ENCODE assay signal across 36 cellular contexts in the genomic region with DNA sequence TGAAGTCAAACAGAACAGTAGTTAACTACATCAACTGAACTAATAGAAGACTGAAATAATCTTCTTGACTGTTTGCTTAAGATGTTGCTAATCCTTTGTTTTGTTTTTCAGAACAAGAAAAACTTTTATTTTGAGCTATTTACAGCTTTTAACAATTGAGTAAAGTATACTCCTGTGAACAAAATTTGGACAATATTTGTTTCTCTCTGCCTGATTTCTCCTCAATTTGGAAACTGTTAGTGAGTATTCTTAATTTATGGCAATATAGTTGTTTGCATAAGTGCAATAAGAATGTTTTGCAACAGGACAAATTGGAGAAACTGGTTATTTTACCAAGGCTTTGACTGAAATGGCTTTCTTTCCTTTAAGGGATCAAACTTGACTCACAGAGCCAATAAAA. TPM values are rescaled to one million over a fixed set of nuclear protein-coding genes. Genes with fewer than 3 reads are reported as not detected.
"Had no signal": no experiment of that assay in that cellular context is flagged by ENCODE, and none has a peak within 500 bp of the region (broad histone marks: within the 10 kb centered on the region; RNA-seq: fewer than 3 reads in every experiment).

No MANE protein-coding gene starts in this region.

- H3K4me1 ChIP-seq: breast epithelium had no signal

- DNase-seq: activated B cell treated with CpG ODN at 0.5 μM for 24 hours; activated CD4-positive, alpha-beta memory T cell treated with anti-CD3 and anti-CD28 coated beads for 36 hours; activated CD4-positive, alpha-beta T cell treated with anti-CD3 and anti-CD28 coated beads for 4 hours; activated CD4-positive, alpha-beta T cell treated with anti-CD3 and anti-CD28 coated beads, Interleukin-2, amount 10 ng/mL, durations not matched to agents 24 days and 14 days; activated CD4-positive, alpha-beta T cell treated with anti-CD3 and anti-CD28 coated beads, Interleukin-2, amount 50 U/mL, for 1 hour; activated CD4-positive, alpha-beta T cell treated with anti-CD3 and anti-CD28 coated beads, Interleukin-2, amount 50 U/mL, for 4 hours; activated CD4-positive, CD25-positive, alpha-beta regulatory T cell treated with anti-CD3 and anti-CD28 coated beads, Interleukin-2, amount 50 U/mL, for 72 hours; activated CD8-positive, alpha-beta memory T cell treated with anti-CD3 and anti-CD28 coated beads for 24 hours; activated CD8-positive, alpha-beta memory T cell treated with anti-CD3 and anti-CD28 coated beads, Interleukin-2, amount 10 ng/mL, durations not matched to agents 7 days and 5 days; activated CD8-positive, alpha-beta memory T cell treated with anti-CD3 and anti-CD28 coated beads, Interleukin-2, amount 50 U/mL, for 48 hours; activated CD8-positive, alpha-beta T cell treated with anti-CD3 and anti-CD28 coated beads for 36 hours; activated effector memory CD4-positive, alpha-beta T cell treated with Interleukin-2 at 50 U/mL for 16 hours; activated gamma-delta T cell; activated naive CD4-positive, alpha-beta T cell treated with anti-CD3 and anti-CD28 coated beads, Interleukin-2, amount 10 ng/mL, durations not matched to agents 7 days and 5 days; activated naive CD4-positive, alpha-beta T cell treated with Interleukin-2 at 50 U/mL for 16 hours; activated naive CD8-positive, alpha-beta T cell treated with anti-CD3 and anti-CD28 coated beads, Interleukin-2, amount 10 ng/mL, durations not matched to agents 7 days and 5 days; activated naive CD8-positive, alpha-beta T cell treated with anti-CD3 and anti-CD28 coated beads, Interleukin-2, amount 50 U/mL, for 24 hours; activated T-cell treated with anti-CD3 and anti-CD28 coated beads, Interleukin-2, amount 50 U/mL, for 24 hours; activated T-cell treated with anti-CD3 and anti-CD28 coated beads, Interleukin-2, amount 50 U/mL, for 48 hours; amniotic stem cell; aorta; body of pancreas; brain microvascular endothelial cell; central memory CD4-positive, alpha-beta T cell; T-cell; T-helper 17 cell; T-helper 9 cell had no signal

- H3K36me3 Mint-ChIP-seq: activated CD4-positive, alpha-beta memory T cell treated with anti-CD3 and anti-CD28 coated beads for 36 hours; activated naive CD4-positive, alpha-beta T cell treated with anti-CD3 and anti-CD28 coated beads, Interleukin-2, amount 10 ng/mL, durations not matched to agents 7 days and 5 days; activated naive CD4-positive, alpha-beta T cell treated with anti-CD3 and anti-CD28 coated beads, Interleukin-2, amount 50 U/mL, for 24 hours; T-cell had no signal

- H3K36me3 ChIP-seq: brain microvascular endothelial cell, breast epithelium had no signal

- H3K4me3 ChIP-seq: body of pancreas, breast epithelium had no signal

- H3K4me1 Mint-ChIP-seq: activated B cell treated with CpG ODN at 0.5 μM for 24 hours; activated CD4-positive, alpha-beta T cell treated with anti-CD3 and anti-CD28 coated beads, Interleukin-2, amount 10 ng/mL, durations not matched to agents 24 days and 14 days; activated CD8-positive, alpha-beta memory T cell treated with anti-CD3 and anti-CD28 coated beads, Interleukin-2, amount 10 ng/mL, durations not matched to agents 7 days and 5 days; activated naive CD4-positive, alpha-beta T cell treated with anti-CD3 and anti-CD28 coated beads, Interleukin-2, amount 10 ng/mL, durations not matched to agents 7 days and 5 days; activated naive CD4-positive, alpha-beta T cell treated with anti-CD3 and anti-CD28 coated beads, Interleukin-2, amount 50 U/mL, for 24 hours; activated naive CD8-positive, alpha-beta T cell treated with anti-CD3 and anti-CD28 coated beads, Interleukin-2, amount 10 ng/mL, durations not matched to agents 7 days and 5 days; activated naive CD8-positive, alpha-beta T cell treated with anti-CD3 and anti-CD28 coated beads, Interleukin-2, amount 50 U/mL, for 24 hours; T-cell; T-helper 17 cell had no signal

- H3K27me3 Mint-ChIP-seq: activated CD8-positive, alpha-beta memory T cell treated with anti-CD3 and anti-CD28 coated beads, Interleukin-2, amount 10 ng/mL, durations not matched to agents 7 days and 5 days had no signal

- H3K27ac ChIP-seq: body of pancreas, brain microvascular endothelial cell, breast epithelium, VCaP had no signal

- H3K9me3 ChIP-seq: body of pancreas had no signal

- ATAC-seq: activated CD8-positive, alpha-beta memory T cell treated with anti-CD3 and anti-CD28 coated beads, Interleukin-2, amount 10 ng/mL, durations not matched to agents 7 days and 5 days; activated CD8-positive, alpha-beta T cell treated with anti-CD3 and anti-CD28 coated beads for 36 hours; activated naive CD8-positive, alpha-beta T cell treated with anti-CD3 and anti-CD28 coated beads, Interleukin-2, amount 50 U/mL, for 24 hours; body of pancreas; T-cell; T-helper 17 cell had no signal

- H3K27ac Mint-ChIP-seq: activated B cell treated with CpG ODN at 0.5 μM for 24 hours; activated CD4-positive, alpha-beta memory T cell treated with anti-CD3 and anti-CD28 coated beads for 36 hours; activated CD4-positive, alpha-beta T cell treated with anti-CD3 and anti-CD28 coated beads, Interleukin-2, amount 10 ng/mL, durations not matched to agents 24 days and 14 days; activated CD8-positive, alpha-beta memory T cell treated with anti-CD3 and anti-CD28 coated beads, Interleukin-2, amount 10 ng/mL, durations not matched to agents 7 days and 5 days; activated CD8-positive, alpha-beta T cell treated with anti-CD3 and anti-CD28 coated beads for 36 hours; activated naive CD4-positive, alpha-beta T cell treated with anti-CD3 and anti-CD28 coated beads, Interleukin-2, amount 10 ng/mL, durations not matched to agents 7 days and 5 days; activated naive CD4-positive, alpha-beta T cell treated with anti-CD3 and anti-CD28 coated beads, Interleukin-2, amount 50 U/mL, for 24 hours; activated naive CD8-positive, alpha-beta T cell; activated naive CD8-positive, alpha-beta T cell treated with anti-CD3 and anti-CD28 coated beads, Interleukin-2, amount 10 ng/mL, durations not matched to agents 7 days and 5 days; activated naive CD8-positive, alpha-beta T cell treated with anti-CD3 and anti-CD28 coated beads, Interleukin-2, amount 50 U/mL, for 24 hours; activated T-cell treated with anti-CD3 and anti-CD28 coated beads, Interleukin-2, amount 50 U/mL, for 24 hours; activated T-helper 2 cell treated with anti-CD3 and anti-CD28 coated beads, Interferon-gamma antibody, Interleukin-2, Interleukin-4, amounts not matched to agents 10 μg/mL and 5 μg/mL and 100 μg/mL, durations not matched to agents 14 hours and 24 hours and 36 hours; T-cell; T-helper 17 cell had no signal

- H3K27me3 ChIP-seq: body of pancreas, brain microvascular endothelial cell, breast epithelium had no signal

- H3K9me3 Mint-ChIP-seq: activated B cell treated with CpG ODN at 0.5 μM for 24 hours had no signal

- H3K4me3 Mint-ChIP-seq: activated B cell treated with CpG ODN at 0.5 μM for 24 hours; activated CD4-positive, alpha-beta memory T cell treated with anti-CD3 and anti-CD28 coated beads for 36 hours; activated CD4-positive, alpha-beta T cell treated with anti-CD3 and anti-CD28 coated beads, Interleukin-2, amount 10 ng/mL, durations not matched to agents 24 days and 14 days; activated CD8-positive, alpha-beta memory T cell treated with anti-CD3 and anti-CD28 coated beads, Interleukin-2, amount 10 ng/mL, durations not matched to agents 7 days and 5 days; activated CD8-positive, alpha-beta T cell treated with anti-CD3 and anti-CD28 coated beads for 36 hours; activated naive CD4-positive, alpha-beta T cell treated with anti-CD3 and anti-CD28 coated beads, Interleukin-2, amount 10 ng/mL, durations not matched to agents 7 days and 5 days; activated naive CD4-positive, alpha-beta T cell treated with anti-CD3 and anti-CD28 coated beads, Interleukin-2, amount 50 U/mL, for 24 hours; activated naive CD8-positive, alpha-beta T cell; activated naive CD8-positive, alpha-beta T cell treated with anti-CD3 and anti-CD28 coated beads, Interleukin-2, amount 10 ng/mL, durations not matched to agents 7 days and 5 days; activated naive CD8-positive, alpha-beta T cell treated with anti-CD3 and anti-CD28 coated beads, Interleukin-2, amount 50 U/mL, for 24 hours; activated T-cell treated with anti-CD3 and anti-CD28 coated beads, Interleukin-2, amount 50 U/mL, for 24 hours; T-cell; T-helper 17 cell had no signal

- FAIRE-seq: astrocyte, TTC549 had no signal

RNA-seq across cellular contexts. Expression of a gene that starts 36.5 kb away (rescaled TPM):
- total RNA-seq: activated B cell treated with CpG ODN at 0.5 μM for 24 hours; activated CD4-positive, alpha-beta memory T cell treated with anti-CD3 and anti-CD28 coated beads for 36 hours; activated CD4-positive, alpha-beta T cell treated with anti-CD3 and anti-CD28 coated beads, Interleukin-2, amount 10 ng/mL, durations not matched to agents 24 days and 14 days; activated CD8-positive, alpha-beta memory T cell treated with anti-CD3 and anti-CD28 coated beads, Interleukin-2, amount 10 ng/mL, durations not matched to agents 7 days and 5 days; activated CD8-positive, alpha-beta T cell treated with anti-CD3 and anti-CD28 coated beads for 36 hours; activated naive CD8-positive, alpha-beta T cell treated with anti-CD3 and anti-CD28 coated beads, Interleukin-2, amount 10 ng/mL, durations not matched to agents 7 days and 5 days; activated T-helper 2 cell treated with anti-CD3 and anti-CD28 coated beads, Interferon-gamma antibody, Interleukin-2, Interleukin-4, amounts not matched to agents 10 μg/mL and 5 μg/mL and 100 μg/mL, durations not matched to agents 14 hours and 24 hours and 36 hours; T-cell; T-helper 1 cell treated with Interleukin-12 subunit alpha and Interleukin-12 subunit beta and Interleukin-4 antibody, amounts not matched to agents 30 ng/mL and 1 ng/mL, for 36 hours; T-helper 17 cell; T-helper 2 cell treated with Interferon-gamma antibody and Interleukin-4, amounts not matched to agents 100 ng/mL and 5 ng/mL, for 36 hours had no signal
